Comparison of ENCODE assay signal across 10 cellular contexts in the genomic region with DNA sequence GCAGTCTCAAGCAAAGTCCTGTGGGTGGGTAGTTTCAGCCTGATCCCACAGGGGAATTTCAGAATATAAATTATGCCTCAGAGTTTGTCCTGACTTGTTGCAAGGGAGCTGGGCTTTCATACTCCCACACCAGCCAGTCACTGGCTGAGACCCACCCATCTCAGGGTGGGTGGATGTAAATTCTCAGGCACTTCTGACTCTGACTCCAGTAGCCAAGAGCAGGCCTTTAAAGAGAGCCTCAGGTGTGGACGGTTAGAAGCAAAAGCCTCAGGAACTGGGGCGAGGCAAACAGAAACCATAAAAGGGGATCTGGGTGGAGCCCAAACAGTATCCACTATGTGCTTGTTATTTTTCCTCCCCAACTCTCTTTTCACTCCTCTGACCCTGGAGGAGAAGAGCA. TPM values are rescaled to one million over a fixed set of nuclear protein-coding genes. Genes with fewer than 3 reads are reported as not detected.
DNase-seq lines count a peak whose midpoint lies in the region; ATAC-seq, FAIRE-seq and TF ChIP-seq lines count a peak whose summit lies in the region.
"Had no signal": no experiment of that assay in that cellular context is flagged by ENCODE, and none has a peak within 500 bp of the region (broad histone marks: within the 10 kb centered on the region; RNA-seq: fewer than 3 reads in every experiment).

No MANE protein-coding gene starts in this region.

- BruUV-seq in GM12878 (replicated peaks; lab: Mats Ljungman, UMichigan): no TSS peak

- H3K18ac ChIP-seq in trophoblast cell (ENCODE audit: low read length): no peak overlapping the region

- no peak overlapping the region for H3K14ac ChIP-seq in trophoblast cell (ENCODE audit: low read length)

- H4K91ac ChIP-seq in trophoblast cell (ENCODE audit: low read depth, low read length): no peak overlapping the region

- H2BK12ac ChIP-seq in trophoblast cell (ENCODE audit: low read length): no peak overlapping the region

- intact Hi-C loops in GM12878 (cut with micrococcal nuclease; ENCODE audit: unreplicated experiment): no loop called here

- H2BK120ac ChIP-seq in trophoblast cell (ENCODE audit: insufficient read depth, low read length, poor library complexity): no peak overlapping the region

- DNase-seq in GM18507 (ENCODE audit: extremely low spot score, insufficient read length, low read depth) (no peak), GM12878 (ENCODE audit: low read depth, low spot score) (peak; percentile 33), HCEC 1CT (no peak), trophoblast cell (no peak), islet precursor cell (no peak), dermis blood vessel endothelial cell (no peak)
- DNase-seq: small intestine had no signal

- in situ Hi-C loops in GM12878 (cut with MboI): no loop called here

- FAIRE-seq in GM18507 (lab: Jason Lieb, UNC) (peak; percentile 50), GM12878 (lab: Jason Lieb, UNC) (peak; percentile 52)
- FAIRE-seq: small intestine had no signal

- peak; percentile 81 for ATAC-seq in GM19395 (IDR thresholded peaks at IDR 0.05; ENCODE audit: unreplicated experiment)
- peak; percentile 78 for ATAC-seq in HG03066 (IDR thresholded peaks at IDR 0.05; ENCODE audit: low read depth, unreplicated experiment)
- ATAC-seq in GM12878: peak; percentile 89

- POLR2A ChIA-PET in GM12878 (lab: Charles Lee): interaction anchor here (1.3 kb wide), 1 partner anchor 128 kb away, joined by 3 read pairs; no protein-coding TSS in a partner anchor

- H3K4me3 ChIP-seq in GM12878 (no peak overlapping the region), trophoblast cell (ENCODE audit: low read depth, low read length) (no peak overlapping the region)
- H3K4me3 ChIP-seq: HAP-1 had no signal

- H3K4me1 ChIP-seq in GM12878 (ENCODE audit: control insufficient read depth, insufficient read depth, low read length) (peaks cover 5% of the 10 kb centered on the region), trophoblast cell (ENCODE audit: control insufficient read depth in 1 of 2, insufficient read depth in 2 of 2, low read length in 2 of 2) (no peaks in the 10 kb centered on the region)

- peaks cover 5% of the 10 kb centered on the region; the same call in 2 of the 3 replicates for H3K9me3 ChIP-seq in GM12878 (replicated peaks; ENCODE audit: control insufficient read depth, insufficient read depth, low read length)
- H3K9me3 ChIP-seq in trophoblast cell (ENCODE audit: insufficient read depth, low read depth, low read length): no peaks in the 10 kb centered on the region
- H3K9me3 ChIP-seq: HAP-1 had no signal

- H4K20me1 ChIP-seq in GM12878 (ENCODE audit: control insufficient read depth, insufficient read depth): no peaks in the 10 kb centered on the region; the same call in 1 of the 2 replicates

- TF ChIP-seq RAD21 in GM12878 (IDR thresholded peaks at IDR 0.05; ENCODE audit: insufficient read depth, low read depth, low read length): no peak

- CTCF ChIA-PET in GM12878 (lab: Yijun Ruan, JAX): interaction anchor here (0.7 to 4.9 kb wide), 5 partner anchors 28 to 259 kb away, joined by 4 to 94 read pairs (median 6); partner anchors contain the start of gene STK10

- H3K9ac ChIP-seq in GM12878 (ENCODE audit: control insufficient read depth, insufficient read depth, low read length) (no peak overlapping the region), trophoblast cell (ENCODE audit: low read length) (no peak overlapping the region)

- H3K36me3 ChIP-seq in GM12878 (ENCODE audit: control insufficient read depth in 2 of 2, insufficient read depth in 2 of 2, low read length in 1 of 2): no peaks in the 10 kb centered on the region
- no peaks in the 10 kb centered on the region for H3K36me3 ChIP-seq in trophoblast cell (ENCODE audit: control insufficient read depth in 1 of 2, insufficient read depth in 2 of 2, low read length in 2 of 2)
- H3K36me3 ChIP-seq: HAP-1 had no signal

- TF ChIP-seq EP300 in GM12878 (IDR thresholded peaks at IDR 0.05; ENCODE audit: borderline replicate concordance in 1 of 2, control insufficient read depth in 1 of 2, low read depth in 2 of 2, low read length in 2 of 2): no peak

- no peaks in the 10 kb centered on the region for H3K79me1 ChIP-seq in trophoblast cell (ENCODE audit: low read length)

- H2AFZ ChIP-seq in GM12878 (ENCODE audit: control insufficient read depth, low read depth, low read length): peak overlapping the region; percentile 52; the same call in 1 of the 2 replicates
- no peak overlapping the region for H2AFZ ChIP-seq in trophoblast cell (ENCODE audit: insufficient read depth, low read length, poor library complexity)

- no peak overlapping the region for H4K12ac ChIP-seq in trophoblast cell (ENCODE audit: low read depth, low read length)

- H3K4ac ChIP-seq in trophoblast cell (ENCODE audit: low read depth, low read length): no peak overlapping the region

- H2AK5ac ChIP-seq in trophoblast cell (ENCODE audit: low read length): no peak overlapping the region

- no peak for TF ChIP-seq CTCF in GM12878 (IDR thresholded peaks at IDR 0.05 in 2 of 3, conservative IDR thresholded peaks at IDR 0.05 in 1 of 3; ENCODE audit: control insufficient read depth in 2 of 3, extremely low read depth in 1 of 3, insufficient read depth in 1 of 3, low read depth in 3 of 3, low read length in 3 of 3)

- H3K23ac ChIP-seq in trophoblast cell (ENCODE audit: low read length): no peak overlapping the region

- H2BK5ac ChIP-seq in trophoblast cell (ENCODE audit: low read depth, low read length, poor library complexity): no peak overlapping the region

- SMC1A ChIA-PET in GM12878 (lab: Charles Lee; ENCODE audit: uncharacterized antibody, unreplicated experiment): interaction anchor here (0.6 to 3.7 kb wide), 4 partner anchors 29 to 123 kb away, joined by 4 to 39 read pairs (median 4); partner anchors contain the start of gene FBXW11

- no peaks in the 10 kb centered on the region for H3K27me3 ChIP-seq in GM12878 (replicated peaks in 1 of 2; ENCODE audit: control insufficient read depth in 2 of 2, insufficient read depth in 2 of 2, low read length in 1 of 2)
- no peaks in the 10 kb centered on the region for H3K27me3 ChIP-seq in trophoblast cell (ENCODE audit: insufficient read depth, low read length)

- WGBS in GM12878 (ENCODE audit: insufficient coverage, insufficient replicate concordance, low lambda C conversion rate, missing lambda C conversion rate): 3% methylated on average over 2 of the region's 2 CpGs
- no CpG with 5 or more reads among the region's 2 CpGs for WGBS in trophoblast cell (ENCODE audit: extremely low coverage, insufficient coverage, insufficient read length)

- RAD21 ChIA-PET in GM12878 (lab: Charles Lee; ENCODE audit: unreplicated experiment): interaction anchor here (4.5 to 5.0 kb wide), 2 partner anchors 29 to 123 kb away, joined by 26 to 32 read pairs; partner anchors contain the start of gene FBXW11

- H4K8ac ChIP-seq in trophoblast cell (ENCODE audit: low read depth, low read length): no peak overlapping the region

- H3K4me2 ChIP-seq in GM12878 (ENCODE audit: control insufficient read depth, insufficient read depth): peak overlapping the region; percentile 53
- H3K4me2 ChIP-seq in trophoblast cell (ENCODE audit: low read length): no peak overlapping the region

- TF ChIP-seq POLR2A in GM12878 (IDR thresholded peaks at IDR 0.05; ENCODE audit: low read depth, low read length): no peak

- H3K27ac ChIP-seq in GM12878 (ENCODE audit: control insufficient read depth, insufficient read depth): no peak overlapping the region; the same call in 1 of the 2 replicates
- no peak overlapping the region for H3K27ac ChIP-seq in trophoblast cell (ENCODE audit: low read depth, low read length)

- H3K79me2 ChIP-seq in GM12878 (ENCODE audit: control insufficient read depth, insufficient read depth, low read length) (no peaks in the 10 kb centered on the region), trophoblast cell (ENCODE audit: control insufficient read depth, insufficient read depth, low read length, poor library complexity) (no peaks in the 10 kb centered on the region)

TF ChIP-seq in GM12878, 131 proteins besides CTCF, POLR2A, EP300 and RAD21 (continues in another document):
- peak; percentile 26 for TF ChIP-seq RUNX3 (IDR thresholded peaks at IDR 0.05; ENCODE audit: low read length)
- TF ChIP-seq SRF (IDR thresholded peaks at IDR 0.05; ENCODE audit: low read depth in 2 of 2, low read length in 2 of 2): 0 out of 4 replicates have a peak, but pooled peaks of 1 of the 2 experiments have one; percentile 21
- no peak for TF ChIP-seq CBX3 (IDR thresholded peaks at IDR 0.05; ENCODE audit: borderline replicate concordance, low read depth)
- no peak for TF ChIP-seq RCOR1 (conservative IDR thresholded peaks at IDR 0.05; ENCODE audit: low read depth, low read length)
- TF ChIP-seq PKNOX1 (IDR thresholded peaks at IDR 0.05): 0 out of 2 replicates have a peak, but pooled peaks have one; percentile 10
- 0 out of 2 replicates have a peak, but pooled peaks have one; percentile 57 for TF ChIP-seq IKZF1 (conservative IDR thresholded peaks at IDR 0.05)

RNA-seq across cellular contexts. Expression of gene FBXW11, which starts 28.6 kb away (rescaled TPM):
- 68.9 and 73.9 TPM in 2 replicates for total RNA-seq in GM12878 (2013; cell fraction: nucleolus; rRNA removed)
- total RNA-seq in GM12878 (2014; rRNA removed): 44.5 and 55.5 TPM in 2 replicates
- 50.9 TPM in 2 replicates for total RNA-seq in GM12878 (2014; rRNA removed; fragmentation: Illumina TruSeq; extraction: Trizol)
- total RNA-seq in GM12878 (2021): 48.4 and 50.7 TPM in 2 replicates
- 15.2 TPM for polyA plus RNA-seq in GM12878 (2011; ENCODE audit: low read depth)
- polyA plus RNA-seq in GM12878 (2011; rRNA removed): 61.5 and 64.7 TPM in 2 replicates
- 40.9 and 41.2 TPM in 2 replicates for polyA plus RNA-seq in GM12878 (2011; cell fraction: cytosol; rRNA removed)
- polyA plus RNA-seq in GM12878 (2011; cell fraction: nucleus; rRNA removed): 34.3 and 43.8 TPM in 2 replicates
- polyA plus RNA-seq in GM12878 (2012): 23.6 and 28.8 TPM in 2 replicates
- polyA plus RNA-seq in GM12878 (2014; fragmentation: Illumina TruSeq; extraction: Trizol): 46.9 and 64.0 TPM in 2 replicates
- 1 to 10 TPM; 4.3 to 7.7 TPM for polyA plus RNA-seq in GM12878 (2014; fragmentation: Nextera tagmentation; extraction: Ambion mirVana)
- polyA plus RNA-seq in GM12878 (2014; rRNA removed): 30.7 and 35.4 TPM in 2 replicates
- polyA plus RNA-seq in GM12878 (2016; fragmentation: Nextera tagmentation; extraction: Ambion mirVana): 10 to 100 TPM; 27.8 to 28.2 TPM
- 111 and 144 TPM in 2 replicates for polyA minus RNA-seq in GM12878 (2011; rRNA and poly(A)+ RNA removed)
- polyA minus RNA-seq in GM12878 (2011; cell fraction: cytosol; rRNA and poly(A)+ RNA removed): 39.8 and 43.9 TPM in 2 replicates
- 24.8 and 39.9 TPM in 2 replicates for polyA minus RNA-seq in GM12878 (2011; cell fraction: nucleus; rRNA and poly(A)+ RNA removed)
- 24.2 and 25.2 TPM in 2 replicates for polyA plus RNA-seq in trophoblast cell (2013)
- 81.4 and 90.4 TPM in 2 replicates for total RNA-seq in dermis blood vessel endothelial cell
